37 cellular contexts compared by ENCODE assay signal in genomic region chr1:112406771-112407170, GRCh38.
"Had no signal": no experiment of that assay in that cellular context is flagged by ENCODE, and none has a peak within 500 bp of the region (broad histone marks: within the 10 kb centered on the region; RNA-seq: fewer than 3 reads in every experiment).

No MANE protein-coding gene starts in this region.

- H3K27ac ChIP-seq: Peyer's patch, SJSA1, VCaP had no signal

- H3K4me3 Mint-ChIP-seq: activated B cell treated with CpG ODN at 0.5 μM for 24 hours; activated CD4-positive, alpha-beta memory T cell treated with anti-CD3 and anti-CD28 coated beads for 36 hours; activated naive CD4-positive, alpha-beta T cell treated with anti-CD3 and anti-CD28 coated beads for 36 hours; activated T-cell treated with anti-CD3 and anti-CD28 coated beads, Interleukin-2, amount 50 U/mL, for 4 hours; activated T-helper 1 cell treated with anti-CD3 and anti-CD28 coated beads, Interleukin-12 subunit alpha, Interleukin-12 subunit beta, Interleukin-2, Interleukin-4 antibody, amounts not matched to agents 30 ng/mL and 10 ng/mL and 1 ng/mL, durations not matched to agents 14 hours and 24 hours and 36 hours; brain; T-cell; T-helper 17 cell had no signal

- H3K27me3 Mint-ChIP-seq: activated B cell treated with CpG ODN at 0.5 μM for 24 hours, brain had no signal

- H3K4me1 Mint-ChIP-seq: activated B cell treated with CpG ODN at 0.5 μM for 24 hours, T-cell, T-helper 17 cell had no signal

- H3K4me3 ChIP-seq: K562, Peyer's patch, SJSA1 had no signal

- H3K27me3 ChIP-seq: Peyer's patch, SJSA1 had no signal

- DNase-seq: activated B cell treated with CpG ODN at 0.5 μM for 24 hours; activated CD4-positive, alpha-beta memory T cell treated with anti-CD3 and anti-CD28 coated beads for 36 hours; activated CD4-positive, alpha-beta T cell treated with anti-CD3 and anti-CD28 coated beads for 4 hours; activated CD4-positive, alpha-beta T cell treated with anti-CD3 and anti-CD28 coated beads, Interleukin-2, amount 50 U/mL, for 1 hour; activated CD4-positive, CD25-positive, alpha-beta regulatory T cell treated with anti-CD3 and anti-CD28 coated beads, Interleukin-2, amount 50 U/mL, for 72 hours; activated CD8-positive, alpha-beta memory T cell treated with anti-CD3 and anti-CD28 coated beads, Interleukin-2, amount 50 U/mL, for 4 hours; activated gamma-delta T cell treated with Interleukin-2 at 50 U/mL for 16 hours; activated naive CD4-positive, alpha-beta T cell treated with anti-CD3 and anti-CD28 coated beads for 36 hours; activated T-cell treated with anti-CD3 and anti-CD28 coated beads for 4 hours; activated T-cell treated with anti-CD3 and anti-CD28 coated beads, Interleukin-2, amount 50 U/mL, for 4 hours; anterior cingulate cortex; caudate nucleus; cerebellar nuclear complex; NCI-H1105; NCI-H1436 treated with DMSO at 0.1 percent for 48 hours; NCI-H1694 treated with DMSO at 0.1 percent for 48 hours; NCI-H2029; NCI-H2107; NCI-H226; NCI-H446 treated with DMSO at 0.1 percent for 48 hours; NCI-H524; NCI-H69; NK-92 treated with Interleukin-12 subunit alpha and Interleukin-12 subunit beta, amount 100 ng/mL, for 24 hours; PC-3; Peyer's patch; RPMI8226; SHP77 treated with DMSO at 0.1 percent for 48 hours; T-cell; T-helper 17 cell; T-helper 9 cell had no signal

- ATAC-seq: activated naive CD4-positive, alpha-beta T cell treated with anti-CD3 and anti-CD28 coated beads, Interleukin-2, amount 50 U/mL, for 72 hours; activated T-cell treated with anti-CD3 and anti-CD28 coated beads, Interleukin-2, amount 50 U/mL, for 4 hours; K562; PC-3; SK-N-SH treated with all-trans-retinoic acid at 6 μM for 48 hours; T-cell; T-helper 17 cell had no signal

- H3K9me3 Mint-ChIP-seq: activated B cell treated with CpG ODN at 0.5 μM for 24 hours; activated CD4-positive, alpha-beta memory T cell treated with anti-CD3 and anti-CD28 coated beads for 36 hours; activated naive CD4-positive, alpha-beta T cell treated with anti-CD3 and anti-CD28 coated beads for 36 hours; activated naive CD4-positive, alpha-beta T cell treated with anti-CD3 and anti-CD28 coated beads, Interleukin-2, amount 50 U/mL, for 72 hours; activated T-cell treated with anti-CD3 and anti-CD28 coated beads, Interleukin-2, amount 50 U/mL, for 4 hours; activated T-helper 1 cell treated with anti-CD3 and anti-CD28 coated beads, Interleukin-12 subunit alpha, Interleukin-12 subunit beta, Interleukin-2, Interleukin-4 antibody, amounts not matched to agents 30 ng/mL and 10 ng/mL and 1 ng/mL, durations not matched to agents 14 hours and 24 hours and 36 hours; brain; T-cell had no signal

- H3K36me3 Mint-ChIP-seq: activated CD4-positive, alpha-beta memory T cell treated with anti-CD3 and anti-CD28 coated beads for 36 hours; activated naive CD4-positive, alpha-beta T cell treated with anti-CD3 and anti-CD28 coated beads, Interleukin-2, amount 50 U/mL, for 72 hours; T-cell had no signal

- H3K9me3 ChIP-seq: Peyer's patch, SJSA1 had no signal

- H3K27ac Mint-ChIP-seq: activated B cell treated with CpG ODN at 0.5 μM for 24 hours; activated CD4-positive, alpha-beta memory T cell treated with anti-CD3 and anti-CD28 coated beads for 36 hours; activated naive CD4-positive, alpha-beta T cell treated with anti-CD3 and anti-CD28 coated beads for 36 hours; activated T-helper 1 cell treated with anti-CD3 and anti-CD28 coated beads, Interleukin-12 subunit alpha, Interleukin-12 subunit beta, Interleukin-2, Interleukin-4 antibody, amounts not matched to agents 30 ng/mL and 10 ng/mL and 1 ng/mL, durations not matched to agents 14 hours and 24 hours and 36 hours; T-cell; T-helper 17 cell had no signal
